Comparison of ENCODE assay signal across 16 cellular contexts in genomic region chr5:59337240-59337639, GRCh38.
"Had no signal": no experiment of that assay in that cellular context is flagged by ENCODE, and none has a peak within 500 bp of the region (broad histone marks: within the 10 kb centered on the region; RNA-seq: fewer than 3 reads in every experiment).

No MANE protein-coding gene starts in this region.

- H3K27ac ChIP-seq: hepatocyte, parathyroid adenoma had no signal

- H3K4me3 ChIP-seq: hepatocyte, lung had no signal

- ATAC-seq: activated CD8-positive, alpha-beta memory T cell treated with anti-CD3 and anti-CD28 coated beads, Interleukin-2, amount 10 ng/mL, durations not matched to agents 7 days and 5 days; activated T-helper 17 cell treated with anti-CD3 and anti-CD28 coated beads, Interleukin-2, amount 50 U/mL, for 72 hours; left cardiac atrium; WTC11 had no signal

- H3K4me1 ChIP-seq: parathyroid adenoma had no signal

- H3K36me3 Mint-ChIP-seq: activated CD8-positive, alpha-beta memory T cell treated with anti-CD3 and anti-CD28 coated beads, Interleukin-2, amount 10 ng/mL, durations not matched to agents 7 days and 5 days; activated naive CD8-positive, alpha-beta T cell treated with anti-CD3 and anti-CD28 coated beads for 36 hours; WTC11 had no signal

- H3K27ac Mint-ChIP-seq: activated CD4-positive, alpha-beta memory T cell treated with anti-CD3 and anti-CD28 coated beads, Interleukin-2, amount 10 ng/mL, durations not matched to agents 7 days and 5 days; activated CD8-positive, alpha-beta memory T cell treated with anti-CD3 and anti-CD28 coated beads, Interleukin-2, amount 10 ng/mL, durations not matched to agents 7 days and 5 days; activated naive CD8-positive, alpha-beta T cell treated with anti-CD3 and anti-CD28 coated beads for 36 hours; activated T-helper 17 cell treated with anti-CD3 and anti-CD28 coated beads, Interleukin-2, amount 50 U/mL, for 72 hours; T-helper 2 cell treated with Interferon-gamma antibody and Interleukin-4, amounts not matched to agents 5 μg/mL and 100 μg/mL, for 36 hours; WTC11 had no signal

- H3K4me3 Mint-ChIP-seq: activated CD4-positive, alpha-beta memory T cell treated with anti-CD3 and anti-CD28 coated beads, Interleukin-2, amount 10 ng/mL, durations not matched to agents 7 days and 5 days; activated CD8-positive, alpha-beta memory T cell treated with anti-CD3 and anti-CD28 coated beads, Interleukin-2, amount 10 ng/mL, durations not matched to agents 7 days and 5 days; activated naive CD8-positive, alpha-beta T cell treated with anti-CD3 and anti-CD28 coated beads for 36 hours; activated T-helper 17 cell treated with anti-CD3 and anti-CD28 coated beads, Interleukin-2, amount 50 U/mL, for 72 hours; T-helper 2 cell treated with Interferon-gamma antibody and Interleukin-4, amounts not matched to agents 5 μg/mL and 100 μg/mL, for 36 hours; WTC11 had no signal

- DNase-seq: activated CD4-positive, alpha-beta memory T cell treated with anti-CD3 and anti-CD28 coated beads, Interleukin-2, amount 10 ng/mL, durations not matched to agents 7 days and 5 days; activated CD4-positive, alpha-beta T cell treated with anti-CD3 and anti-CD28 coated beads for 48 hours; activated CD8-positive, alpha-beta memory T cell treated with anti-CD3 and anti-CD28 coated beads, Interleukin-2, amount 10 ng/mL, durations not matched to agents 7 days and 5 days; activated naive CD4-positive, alpha-beta T cell; activated naive CD8-positive, alpha-beta T cell treated with anti-CD3 and anti-CD28 coated beads for 36 hours; amniotic stem cell; effector memory CD4-positive, alpha-beta T cell; left cardiac atrium; stimulated activated CD4-positive, alpha-beta T cell treated with anti-CD3 and anti-CD28 coated beads, Interleukin-4, amount 100 ng/mL, for 4 hours; stimulated activated naive CD4-positive, alpha-beta T cell had no signal

- H3K9me3 Mint-ChIP-seq: activated CD4-positive, alpha-beta memory T cell treated with anti-CD3 and anti-CD28 coated beads, Interleukin-2, amount 10 ng/mL, durations not matched to agents 7 days and 5 days; activated naive CD8-positive, alpha-beta T cell treated with anti-CD3 and anti-CD28 coated beads for 36 hours; activated T-helper 17 cell treated with anti-CD3 and anti-CD28 coated beads, Interleukin-2, amount 50 U/mL, for 72 hours; T-helper 2 cell treated with Interferon-gamma antibody and Interleukin-4, amounts not matched to agents 5 μg/mL and 100 μg/mL, for 36 hours; WTC11 had no signal

- H3K27me3 ChIP-seq: hepatocyte had no signal

- H3K4me1 Mint-ChIP-seq: activated CD4-positive, alpha-beta memory T cell treated with anti-CD3 and anti-CD28 coated beads, Interleukin-2, amount 10 ng/mL, durations not matched to agents 7 days and 5 days; activated CD8-positive, alpha-beta memory T cell treated with anti-CD3 and anti-CD28 coated beads, Interleukin-2, amount 10 ng/mL, durations not matched to agents 7 days and 5 days; activated T-helper 17 cell treated with anti-CD3 and anti-CD28 coated beads, Interleukin-2, amount 50 U/mL, for 72 hours had no signal
